In genomic region chr20:7689151-7689550, GRCh38 we compare ENCODE assay signal across 7 cellular contexts.
"Had no signal": no experiment of that assay in that cellular context is flagged by ENCODE, and none has a peak within 500 bp of the region (broad histone marks: within the 10 kb centered on the region; RNA-seq: fewer than 3 reads in every experiment).

No MANE protein-coding gene starts in this region.

- H3K27ac ChIP-seq: HL-60 had no signal

- ATAC-seq: HepG2, K562 had no signal

- H3K4me3 ChIP-seq: K562 had no signal

- FAIRE-seq: HepG2, HTR-8/SVneo, K562 had no signal

- DNase-seq: IMR-90, KBM-7 had no signal

- H3K4me1 Mint-ChIP-seq: IgD-negative memory B cell had no signal

- H3K4me3 Mint-ChIP-seq: IgD-negative memory B cell had no signal

- H3K27me3 Mint-ChIP-seq: IgD-negative memory B cell had no signal

- H3K36me3 Mint-ChIP-seq: IgD-negative memory B cell had no signal

- H3K27ac Mint-ChIP-seq: IgD-negative memory B cell had no signal
